ENCODE assay signal across 19 cellular contexts in the genomic region with DNA sequence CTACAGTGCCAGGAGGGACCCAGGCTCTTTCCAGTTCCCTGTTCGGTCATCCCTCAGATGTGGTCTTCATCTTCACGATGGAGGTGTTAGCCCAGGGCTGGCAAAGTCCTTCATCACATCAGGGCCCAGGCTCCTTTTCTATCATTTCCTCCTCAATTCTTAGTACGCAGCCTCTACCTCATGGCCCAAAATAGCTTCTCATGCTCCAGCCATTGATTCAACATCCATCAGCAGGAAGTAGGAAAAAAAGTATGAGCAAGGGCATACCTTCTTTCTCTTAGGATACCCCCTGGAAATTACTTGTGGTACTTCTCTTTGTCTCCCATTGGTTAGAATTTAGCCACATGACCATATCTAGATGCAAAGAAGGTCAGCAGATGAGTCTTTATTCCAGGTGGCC. TPM values are rescaled to one million over a fixed set of nuclear protein-coding genes. Genes with fewer than 3 reads are reported as not detected.
"Had no signal": no experiment of that assay in that cellular context is flagged by ENCODE, and none has a peak within 500 bp of the region (broad histone marks: within the 10 kb centered on the region; RNA-seq: fewer than 3 reads in every experiment).

No MANE protein-coding gene starts in this region.

- DNase-seq: IMR-90, Kasumi-1, MM.1S, NCI-H2029, NCI-H2081 treated with DMSO at 0.1 percent for 48 hours, NCI-H2171, NCI-H226, NCI-H446, NCI-H510A, NCI-H774, PC-3 had no signal

- FAIRE-seq: HepG2 had no signal

- H3K27ac ChIP-seq: KMS-11, RWPE1, SJCRH30 had no signal

- H3K36me3 ChIP-seq: SJCRH30 had no signal

- H3K4me2 ChIP-seq: KMS-11 had no signal

- H3K4me3 ChIP-seq: SJCRH30 had no signal

- ATAC-seq: HepG2, Panc1, PC-3, SK-N-SH treated with all-trans-retinoic acid at 6 μM for 48 hours had no signal

- H3K9ac ChIP-seq: KMS-11 had no signal

- H3K27me3 ChIP-seq: SJCRH30 had no signal

- H3K9me3 ChIP-seq: SJCRH30 had no signal

RNA-seq across cellular contexts. Expression of a gene that starts 12.2 kb away (rescaled TPM):
- total RNA-seq: HepG2, IMR-90, OCI-LY7 had no signal
- polyA plus RNA-seq: HepG2, IMR-90 had no signal

RNA-seq across cellular contexts. Expression of a gene that starts 27.8 kb away (rescaled TPM):
- total RNA-seq: HT1080 had no signal
- polyA plus RNA-seq: IMR-90 had no signal
